25 cellular contexts compared by ENCODE assay signal in the genomic region with DNA sequence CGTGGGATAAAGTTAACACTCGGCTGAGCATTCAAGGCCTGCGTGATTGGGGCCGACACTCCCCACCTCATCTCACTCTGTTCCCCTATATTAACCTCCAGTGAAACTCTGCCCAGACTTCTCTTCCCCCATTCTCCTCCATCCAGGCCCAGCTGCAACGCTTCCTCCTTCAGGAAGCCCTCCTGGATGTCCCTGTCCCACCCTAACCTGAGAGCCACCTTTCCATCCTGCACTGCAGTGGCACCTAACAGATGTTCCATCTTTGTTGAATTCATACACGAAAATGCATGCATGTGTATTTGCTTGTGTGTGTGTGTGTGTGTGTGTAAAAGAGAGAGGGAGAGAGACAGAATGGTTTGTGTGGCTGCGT. TPM values are rescaled to one million over a fixed set of nuclear protein-coding genes. Genes with fewer than 3 reads are reported as not detected.
DNase-seq lines count a peak whose midpoint lies in the region; ATAC-seq and TF ChIP-seq lines count a peak whose summit lies in the region.
"Had no signal": no experiment of that assay in that cellular context is flagged by ENCODE, and none has a peak within 500 bp of the region (broad histone marks: within the 10 kb centered on the region; RNA-seq: fewer than 3 reads in every experiment).

No MANE protein-coding gene starts in this region.

- H3K4me3 Mint-ChIP-seq in WTC11: peak overlapping the region; percentile 9; the same call in 1 of the 2 replicates
- H3K4me3 Mint-ChIP-seq: activated CD8-positive, alpha-beta memory T cell treated with anti-CD3 and anti-CD28 coated beads, Interleukin-2, amount 10 ng/mL, durations not matched to agents 7 days and 5 days; T-helper 1 cell treated with Interleukin-12 subunit alpha and Interleukin-12 subunit beta and Interleukin-4 antibody, amounts not matched to agents 30 μg/mL and 1 μg/mL, for 36 hours had no signal

- intact Hi-C loops in left ventricle myocardium inferior (cut with micrococcal nuclease): no loop called here
- intact Hi-C loops in left cardiac atrium (cut with DNase I): no loop called here

- POLR2A ChIA-PET in WTC11 (lab: Charles Lee): no interaction called here

- peak overlapping the region; percentile 84 for H3K27ac ChIP-seq in left ventricle myocardium inferior (replicated peaks)
- H3K27ac ChIP-seq: lower lobe of right lung, neutrophil, prostate gland, upper lobe of left lung had no signal

- H3K36me3 Mint-ChIP-seq in WTC11: no peaks in the 10 kb centered on the region
- H3K36me3 Mint-ChIP-seq: activated CD8-positive, alpha-beta memory T cell treated with anti-CD3 and anti-CD28 coated beads, Interleukin-2, amount 10 ng/mL, durations not matched to agents 7 days and 5 days had no signal

- H3K27ac Mint-ChIP-seq in WTC11: no peak overlapping the region
- H3K27ac Mint-ChIP-seq: activated CD8-positive, alpha-beta memory T cell treated with anti-CD3 and anti-CD28 coated beads, Interleukin-2, amount 10 ng/mL, durations not matched to agents 7 days and 5 days; T-helper 1 cell treated with Interleukin-12 subunit alpha and Interleukin-12 subunit beta and Interleukin-4 antibody, amounts not matched to agents 30 μg/mL and 1 μg/mL, for 36 hours had no signal

- H3K9me3 ChIP-seq in left ventricle myocardium inferior (replicated peaks) (no peaks in the 10 kb centered on the region), iPS-15b (ENCODE audit: control insufficient read depth, insufficient read depth, low read length) (no peaks in the 10 kb centered on the region)
- H3K9me3 ChIP-seq: lower lobe of right lung, mucosa of descending colon, neutrophil, prostate gland, upper lobe of left lung had no signal

- H3K4me3 ChIP-seq in left ventricle myocardium inferior (peak overlapping the region; percentile 76), iPS-15b (ENCODE audit: low read depth, low read length) (peak overlapping the region; percentile 16)
- H3K4me3 ChIP-seq: lower lobe of right lung, mucosa of descending colon, prostate gland, upper lobe of left lung had no signal

- H3K9ac ChIP-seq in iPS-15b (ENCODE audit: low read depth, low read length): peak overlapping the region; percentile 50

- ATAC-seq in left cardiac atrium (no peak), WTC11 (no peak)
- ATAC-seq: mucosa of descending colon had no signal

- H3K36me3 ChIP-seq in left ventricle myocardium inferior (no peaks in the 10 kb centered on the region), iPS-15b (ENCODE audit: control insufficient read depth, insufficient read depth, low read length) (no peaks in the 10 kb centered on the region)
- H3K36me3 ChIP-seq: lower lobe of right lung, neutrophil, prostate gland, upper lobe of left lung had no signal

- peaks cover 47% of the 10 kb centered on the region for H3K4me1 Mint-ChIP-seq in WTC11

- CTCF ChIA-PET in WTC11 (lab: Charles Lee): no interaction called here

- peaks cover 34% of the 10 kb centered on the region for H3K4me1 ChIP-seq in left ventricle myocardium inferior
- H3K4me1 ChIP-seq in iPS-15b (ENCODE audit: control insufficient read depth, insufficient read depth, low read length): peaks cover 14% of the 10 kb centered on the region
- H3K4me1 ChIP-seq: prostate gland had no signal

- H3K9me3 Mint-ChIP-seq in WTC11: 0 out of 2 replicates have a peak, but pooled peaks cover 5% of the 10 kb centered on the region
- H3K9me3 Mint-ChIP-seq: T-helper 1 cell treated with Interleukin-12 subunit alpha and Interleukin-12 subunit beta and Interleukin-4 antibody, amounts not matched to agents 30 μg/mL and 1 μg/mL, for 36 hours had no signal

- no peak for DNase-seq in left ventricle myocardium inferior
- DNase-seq in left cardiac atrium: no peak
- no peak for DNase-seq in WTC11 (ENCODE audit: low spot score)
- no peak for DNase-seq in UCSD-AML1 (lab: John Stamatoyannopoulos, UW; ENCODE audit: unreplicated experiment)
- no peak for DNase-seq in T1000 (lab: John Stamatoyannopoulos, UW)
- DNase-seq in amniotic stem cell (lab: John Stamatoyannopoulos, UW): no peak
- no peak for DNase-seq in NCI-H1417 treated with DMSO at 0.1 percent for 48 hours (lab: John Stamatoyannopoulos, UW)
- DNase-seq: ACHN; activated CD4-positive, alpha-beta T cell treated with anti-CD3 and anti-CD28 coated beads for 48 hours; activated CD8-positive, alpha-beta memory T cell treated with anti-CD3 and anti-CD28 coated beads, Interleukin-2, amount 10 ng/mL, durations not matched to agents 7 days and 5 days; activated naive CD4-positive, alpha-beta T cell treated with anti-CD3 and anti-CD28 coated beads, Interleukin-2, amount 50 U/mL, for 16 hours; effector CD4-positive, alpha-beta T cell; EL; foreskin melanocyte; hypothalamus; Kasumi-1; lower lobe of right lung; NCI-H1930 had no signal

- H3K27me3 Mint-ChIP-seq in WTC11 (ENCODE audit: low read depth): no peaks in the 10 kb centered on the region

- no peak for TF ChIP-seq CTCF in left ventricle myocardium inferior (IDR thresholded peaks at IDR 0.05; ENCODE audit: borderline replicate concordance)
- TF ChIP-seq CTCF in WTC11 (IDR thresholded peaks at IDR 0.05): no peak

- H3K27me3 ChIP-seq in left ventricle myocardium inferior (ENCODE audit: low read depth): peaks cover 27% of the 10 kb centered on the region
- H3K27me3 ChIP-seq in iPS-15b (ENCODE audit: control insufficient read depth, insufficient read depth, low read length): no peaks in the 10 kb centered on the region

TF ChIP-seq in WTC11, 78 proteins besides CTCF, POLR2A, EP300 and RAD21 (continues in another document):
- TF ChIP-seq FOXJ3 (CRISPR knock-in tag; IDR thresholded peaks at IDR 0.05; ENCODE audit: borderline replicate concordance) (no peak), ZNF396 (CRISPR knock-in tag; IDR thresholded peaks at IDR 0.05; ENCODE audit: borderline replicate concordance) (no peak), OVOL2 (CRISPR knock-in tag; IDR thresholded peaks at IDR 0.05; ENCODE audit: borderline replicate concordance) (no peak), AR (CRISPR knock-in tag; IDR thresholded peaks at IDR 0.05) (no peak), ZNF121 (CRISPR knock-in tag; IDR thresholded peaks at IDR 0.05) (no peak), ZNF317 (CRISPR knock-in tag; IDR thresholded peaks at IDR 0.05; ENCODE audit: borderline replicate concordance, low read depth) (no peak), PREB (CRISPR knock-in tag; IDR thresholded peaks at IDR 0.05; ENCODE audit: borderline replicate concordance) (no peak)
- TF ChIP-seq, protein P1, sequence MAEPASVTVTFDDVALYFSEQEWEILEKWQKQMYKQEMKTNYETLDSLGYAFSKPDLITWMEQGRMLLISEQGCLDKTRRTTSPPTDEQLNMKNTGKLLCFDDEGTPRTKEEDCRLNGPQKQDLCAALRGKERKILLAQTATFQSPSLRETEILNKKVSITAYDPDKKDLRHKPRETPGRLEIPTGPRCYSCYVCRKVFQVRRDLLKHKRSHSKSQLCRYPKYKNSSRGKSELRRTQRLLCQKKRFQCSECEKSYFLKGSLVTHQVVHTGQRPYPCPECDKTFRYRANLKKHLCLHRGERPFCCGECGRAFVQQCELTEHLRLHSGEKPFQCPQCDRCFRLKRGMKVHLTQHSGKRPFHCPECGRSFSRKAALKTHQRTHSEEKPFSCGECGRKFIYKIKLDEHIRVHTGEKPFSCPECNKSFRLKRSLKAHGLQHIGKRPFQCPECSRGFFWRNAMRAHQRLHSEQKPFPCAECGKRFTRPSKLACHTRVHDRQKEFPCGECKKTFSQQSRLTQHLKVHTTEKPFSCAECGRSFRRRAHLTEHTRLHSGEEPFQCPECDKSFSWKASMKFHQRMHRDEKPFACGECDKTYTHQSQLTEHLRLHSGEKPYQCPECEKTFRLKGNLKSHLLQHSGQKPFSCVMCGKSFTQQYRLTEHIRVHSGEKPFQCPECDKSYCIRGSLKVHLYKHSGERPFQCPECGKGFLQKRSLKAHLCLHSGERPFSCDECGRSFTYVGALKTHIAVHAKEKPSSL (CRISPR knock-in tag; conservative IDR thresholded peaks at IDR 0.05): no peak

RNA-seq across cellular contexts. Expression of gene SBK1, which starts 32.6 kb away (rescaled TPM):
- total RNA-seq in left ventricle myocardium inferior: 2.3 TPM
- 1 to 10 TPM in 1 of 2 donors, under 1 TPM in 1; 0.42 to 1.3 TPM for total RNA-seq in left cardiac atrium
- total RNA-seq in WTC11 (2021): 79.4 to 85.7 TPM (median 82.6 TPM) in 3 replicates
- total RNA-seq: RPMI7951 had no signal

RNA-seq across cellular contexts. Expression of gene XPO6, which starts 48.0 kb away (rescaled TPM):
- total RNA-seq in left ventricle myocardium inferior (26.4 TPM), left cardiac atrium (10 to 100 TPM; 34.6 to 46.4 TPM), WTC11 (2021) (125 to 160 TPM (median 133 TPM) in 3 replicates)

Comparison
In these comparisons a context has a peak if more than half of its experiments do, and no peak if none do; other contexts are left out.
1. RNA of gene SBK1, which starts 32.6 kb away (total RNA-seq): 79.4 to 85.7 TPM in WTC11; 2.3 TPM in left ventricle myocardium inferior (single experiment) and 0.42 to 1.3 TPM in left cardiac atrium; every median in the first group is over 10 times any median in the second.